In genomic region chr17:30235386-30236296, GRCh38 we compare ENCODE assay signal across 8 cellular contexts. TPM values are rescaled to one million over a fixed set of nuclear protein-coding genes. Genes with fewer than 3 reads are reported as not detected.
A peak's percentile ranks its signal among the peaks of the same experiment; 100 is the strongest.
DNase-seq lines count a peak whose midpoint lies in the region; ATAC-seq lines count a peak whose summit lies in the region.

TSS of gene SLC6A4 (minus strand) at chr17:30235697. CDS start at chr17:30221958, 13,739 bp downstream.

- peak within 1 kb of the TSS; percentile 58 to 69 for H3K4me3 ChIP-seq in duodenal mucosa (ENCODE audit: low read depth in 1 of 2, low read length in 2 of 2)
- H3K4me3 ChIP-seq in mucosa of stomach (ENCODE audit: low read length) = peak within 1 kb of the TSS; percentile 25

- ATAC-seq in HG02884 (IDR thresholded peaks at IDR 0.05; ENCODE audit: unreplicated experiment) = no peak

- H3K27me3 ChIP-seq in duodenal mucosa (ENCODE audit: control insufficient read depth in 1 of 2, insufficient read depth in 2 of 2, low read length in 2 of 2) = peaks cover 47% of the 10 kb centered on the region in 2 donors
- peaks cover 68% of the 10 kb centered on the region for H3K27me3 ChIP-seq in mucosa of stomach (ENCODE audit: control insufficient read depth, insufficient read depth, low read length)

- H3K9me3 ChIP-seq in duodenal mucosa (ENCODE audit: control insufficient read depth in 1 of 2, low read length in 2 of 2) = no peaks in the 10 kb centered on the region
- H3K9me3 ChIP-seq in mucosa of stomach (ENCODE audit: control insufficient read depth, low read length) = no peaks in the 10 kb centered on the region

- H3K4me1 ChIP-seq in duodenal mucosa (ENCODE audit: control insufficient read depth in 1 of 2, insufficient read depth in 2 of 2, low read length in 2 of 2) (peaks cover 20 to 21% of the 10 kb centered on the region in 2 donors), mucosa of stomach (ENCODE audit: control insufficient read depth, insufficient read depth, low read length) (peaks cover 34% of the 10 kb centered on the region)

- H3K9ac ChIP-seq in duodenal mucosa (ENCODE audit: low read depth in 1 of 2, low read length in 2 of 2) (no peak within 1 kb of the TSS), mucosa of stomach (ENCODE audit: low read length) (no peak within 1 kb of the TSS)

- peak; percentile 5 for DNase-seq in COLO668 (lab: John Stamatoyannopoulos, UW; ENCODE audit: unreplicated experiment)
- DNase-seq in HT-29 (ENCODE audit: low spot score) = peak; percentile 9
- DNase-seq in activated gamma-delta T cell treated with Interleukin-2 at 50 U/mL for 16 hours = no peak
- no peak for DNase-seq in GDM1 (lab: John Stamatoyannopoulos, UW)
- no peak for DNase-seq in nucleus accumbens (lab: John Stamatoyannopoulos, UW)

- no peaks in the 10 kb centered on the region for H3K36me3 ChIP-seq in duodenal mucosa (ENCODE audit: control insufficient read depth in 1 of 2, insufficient read depth in 2 of 2, low read length in 2 of 2)
- H3K36me3 ChIP-seq in mucosa of stomach (ENCODE audit: control insufficient read depth, insufficient read depth, low read length) = no peaks in the 10 kb centered on the region

- H3K27ac ChIP-seq in duodenal mucosa (ENCODE audit: low read depth, low read length) = no peak within 1 kb of the TSS

RNA-seq across cellular contexts. Expression of gene SLC6A4, which starts in this region (rescaled TPM):
- total RNA-seq in HT-29 (2014; rRNA removed; shearing (Covaris generic)) = not detected in 2 replicates

Comparison
In these comparisons a context has a peak if more than half of its experiments do, and no peak if none do; other contexts are left out.
1. Peak in DNase-seq in HT-29; RNA of the gene not detected or under 1 TPM.